1 cellular context compared by ENCODE assay signal in the genomic region with DNA sequence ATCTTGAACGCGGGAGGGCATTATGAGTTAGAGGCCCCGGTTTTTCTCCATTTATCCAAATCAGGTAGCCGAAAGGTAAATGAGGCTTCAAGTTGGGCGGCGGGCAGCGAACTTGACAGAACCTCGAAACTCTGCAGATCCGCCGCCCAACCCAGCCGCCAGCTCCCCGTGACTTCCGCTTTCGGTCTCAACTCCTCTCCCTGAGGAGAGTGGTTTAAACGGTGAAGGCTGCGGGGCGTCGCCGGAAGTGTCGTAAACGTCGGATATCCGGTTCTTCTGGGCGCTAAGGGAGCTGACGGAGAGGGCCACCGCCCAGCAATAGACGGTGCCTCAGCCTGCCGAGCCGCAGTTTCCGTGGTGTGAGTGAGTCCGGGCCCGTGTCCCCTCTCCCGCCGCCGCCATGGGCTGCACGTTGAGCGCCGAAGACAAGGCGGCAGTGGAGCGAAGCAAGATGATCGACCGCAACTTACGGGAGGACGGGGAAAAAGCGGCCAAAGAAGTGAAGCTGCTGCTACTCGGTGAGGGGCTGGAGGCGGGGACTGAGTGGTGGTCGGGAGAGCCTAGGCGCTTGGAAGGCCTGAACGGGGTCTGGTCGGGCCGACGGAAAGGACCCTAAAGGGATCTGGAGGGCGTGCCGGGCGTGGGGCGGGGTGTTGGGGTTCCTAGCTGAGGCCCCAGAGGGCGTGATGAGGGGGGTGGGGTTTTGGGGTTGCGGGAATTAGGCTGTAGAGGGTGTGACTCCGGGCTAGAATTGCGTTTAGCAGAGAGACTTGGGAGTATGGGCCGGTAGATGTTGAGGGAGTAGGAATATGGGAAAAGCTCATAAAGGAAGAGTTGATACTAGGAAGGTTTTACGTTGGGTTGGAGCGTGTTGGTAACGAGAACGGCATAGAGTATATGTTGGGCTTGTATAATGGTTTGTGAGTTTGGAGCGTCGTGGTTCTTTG.
TF ChIP-seq lines count a peak whose summit lies in the region.

Gene GNAI3 (plus strand): TSS at position 295 of the 947 bp plus-strand sequence. CDS start 106 bp downstream, at position 401.

TF ChIP-seq in liver, 16 proteins besides CTCF, POLR2A, EP300 and RAD21 (continued from another document):
- TF ChIP-seq REST (IDR thresholded peaks at IDR 0.05), result peak; percentile 82
- no peak for TF ChIP-seq JUND (IDR thresholded peaks at IDR 0.05)
- TF ChIP-seq HNF4G (IDR thresholded peaks at IDR 0.05), result no peak
- TF ChIP-seq GABPA (IDR thresholded peaks at IDR 0.05 in 1 of 2, conservative IDR thresholded peaks at IDR 0.05 in 1 of 2), result peak; percentile 94 to 99
- TF ChIP-seq FOXA1 (IDR thresholded peaks at IDR 0.05), result no peak
- no peak for TF ChIP-seq NR2F2 (IDR thresholded peaks at IDR 0.05)
TF ChIP-seq in liver: peak in this region for 10.
